ENCODE assay signal across 9 cellular contexts in the genomic region with DNA sequence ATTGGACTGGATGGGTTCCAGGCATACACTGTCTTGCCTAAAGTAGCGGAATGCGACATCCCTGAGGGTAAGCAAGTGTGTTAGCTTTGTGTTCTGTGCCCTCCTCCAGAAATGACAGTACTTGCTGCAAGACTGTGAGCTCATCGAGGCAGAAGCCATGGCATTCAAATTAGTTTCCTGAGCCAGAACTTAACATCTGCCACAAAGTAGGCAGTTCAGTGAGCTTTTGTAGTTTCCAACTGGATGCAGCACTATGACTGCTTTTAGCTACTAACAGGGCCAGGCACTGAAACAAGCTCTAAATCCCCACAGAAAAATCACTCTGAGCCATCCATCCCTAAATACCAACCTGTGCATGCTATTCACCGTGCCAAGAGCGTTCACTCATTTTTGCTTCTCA. TPM values are rescaled to one million over a fixed set of nuclear protein-coding genes. Genes with fewer than 3 reads are reported as not detected.
A peak's percentile ranks its signal among the peaks of the same experiment; 100 is the strongest.
DNase-seq lines count a peak whose midpoint lies in the region; ATAC-seq and TF ChIP-seq lines count a peak whose summit lies in the region.
"Had no signal": no experiment of that assay in that cellular context is flagged by ENCODE, and none has a peak within 500 bp of the region (broad histone marks: within the 10 kb centered on the region; RNA-seq: fewer than 3 reads in every experiment).

No MANE protein-coding gene starts in this region.

- TF ChIP-seq CTCF in WERI-Rb-1 (IDR thresholded peaks at IDR 0.05; ENCODE audit: low read depth, low read length): no peak

- H3K9me3 ChIP-seq in WERI-Rb-1 (ENCODE audit: severe bottlenecking): no peaks in the 10 kb centered on the region

- peak overlapping the region; percentile 96 for H3K4me3 ChIP-seq in WERI-Rb-1 (ENCODE audit: low read depth, low read length)

- H3K27me3 ChIP-seq in WERI-Rb-1 (ENCODE audit: insufficient read depth, low read depth, severe bottlenecking): no peaks in the 10 kb centered on the region

- H3K36me3 Mint-ChIP-seq in activated CD8-positive, alpha-beta memory T cell treated with anti-CD3 and anti-CD28 coated beads, Interleukin-2, amount 10 ng/mL, durations not matched to agents 7 days and 5 days: peaks cover 10% of the 10 kb centered on the region

- H3K36me3 ChIP-seq in WERI-Rb-1: peaks cover 11% of the 10 kb centered on the region

- H3K27me3 Mint-ChIP-seq in activated CD8-positive, alpha-beta memory T cell treated with anti-CD3 and anti-CD28 coated beads, Interleukin-2, amount 10 ng/mL, durations not matched to agents 7 days and 5 days: peaks cover 19% of the 10 kb centered on the region

- H3K27ac ChIP-seq in WERI-Rb-1: peak overlapping the region; percentile 95

- CTCF ChIA-PET in activated CD8-positive, alpha-beta memory T cell treated with anti-CD3 and anti-CD28 coated beads, Interleukin-2, amount 10 ng/mL, durations not matched to agents 7 days and 5 days (lab: Charles Lee): interaction anchor here (0.7 to 1.7 kb wide), 5 partner anchors 9 to 204 kb away, joined by 3 to 7 read pairs (median 3); partner anchors contain the start of gene BTBD10

- peak overlapping the region; percentile 75 for H3K4me3 Mint-ChIP-seq in activated CD8-positive, alpha-beta memory T cell treated with anti-CD3 and anti-CD28 coated beads, Interleukin-2, amount 10 ng/mL, durations not matched to agents 7 days and 5 days

- H3K27ac Mint-ChIP-seq in activated CD8-positive, alpha-beta memory T cell treated with anti-CD3 and anti-CD28 coated beads, Interleukin-2, amount 10 ng/mL, durations not matched to agents 7 days and 5 days: peak overlapping the region; percentile 82

- DNase-seq in activated CD8-positive, alpha-beta memory T cell treated with anti-CD3 and anti-CD28 coated beads, Interleukin-2, amount 10 ng/mL, durations not matched to agents 7 days and 5 days: peak; percentile 41
- no peak for DNase-seq in activated CD8-positive, alpha-beta memory T cell treated with anti-CD3 and anti-CD28 coated beads for 24 hours
- no peak for DNase-seq in WERI-Rb-1
- DNase-seq in hippocampal formation (lab: John Stamatoyannopoulos, UW): peak; percentile 2 to 39
- peak; percentile 50 for DNase-seq in superior temporal gyrus (ENCODE audit: extremely low spot score)
- DNase-seq: NCI-H2029 had no signal

- no peaks in the 10 kb centered on the region for H3K9me3 Mint-ChIP-seq in activated CD8-positive, alpha-beta memory T cell treated with anti-CD3 and anti-CD28 coated beads, Interleukin-2, amount 10 ng/mL, durations not matched to agents 7 days and 5 days (ENCODE audit: low read depth)

- no peak for ATAC-seq in activated CD8-positive, alpha-beta memory T cell treated with anti-CD3 and anti-CD28 coated beads, Interleukin-2, amount 10 ng/mL, durations not matched to agents 7 days and 5 days
- ATAC-seq in HG02642 (IDR thresholded peaks at IDR 0.05; ENCODE audit: poor library complexity, unreplicated experiment): no peak
- ATAC-seq in HG03571 (IDR thresholded peaks at IDR 0.05; ENCODE audit: unreplicated experiment): no peak
- no peak for ATAC-seq in HG02610 (IDR thresholded peaks at IDR 0.05; ENCODE audit: unreplicated experiment)

- peaks cover 30% of the 10 kb centered on the region for H3K4me1 Mint-ChIP-seq in activated CD8-positive, alpha-beta memory T cell treated with anti-CD3 and anti-CD28 coated beads, Interleukin-2, amount 10 ng/mL, durations not matched to agents 7 days and 5 days

RNA-seq across cellular contexts. Expression of gene FAR1, which starts 1.2 kb away (rescaled TPM):
- 10 to 100 TPM; 56.9 to 57.0 TPM for total RNA-seq in activated CD8-positive, alpha-beta memory T cell treated with anti-CD3 and anti-CD28 coated beads, Interleukin-2, amount 10 ng/mL, durations not matched to agents 7 days and 5 days

Comparison
In these comparisons a context has a peak if more than half of its experiments do, and no peak if none do; other contexts are left out.
1. DNase-seq: peak in activated CD8-positive, alpha-beta memory T cell treated with anti-CD3 and anti-CD28 coated beads, Interleukin-2, amount 10 ng/mL, durations not matched to agents 7 days and 5 days (single experiment), hippocampal formation (2 of 2) and superior temporal gyrus (single experiment); none in activated CD8-positive, alpha-beta memory T cell treated with anti-CD3 and anti-CD28 coated beads for 24 hours (single experiment) and WERI-Rb-1 (single experiment).